In the genomic region with DNA sequence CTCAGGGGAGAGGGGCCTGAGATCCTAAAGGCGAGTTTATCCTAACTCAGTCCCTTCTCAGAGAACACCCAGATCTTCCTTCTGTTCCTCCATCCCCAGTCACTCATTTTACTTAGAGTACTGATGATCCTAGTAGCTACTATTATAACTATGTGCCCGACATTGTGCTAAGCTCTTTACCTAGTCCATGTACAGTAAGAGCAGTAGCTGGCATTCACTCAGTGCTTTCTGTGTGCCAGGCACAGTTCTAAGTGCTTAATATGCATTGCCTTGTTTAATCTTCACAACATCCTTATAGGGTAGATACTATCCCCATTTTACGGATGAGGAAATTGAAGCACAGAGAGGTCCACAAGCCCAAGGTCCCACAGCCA, we compare ENCODE assay signal across 24 cellular contexts. TPM values are rescaled to one million over a fixed set of nuclear protein-coding genes. Genes with fewer than 3 reads are reported as not detected.
"Had no signal": no experiment of that assay in that cellular context is flagged by ENCODE, and none has a peak within 500 bp of the region (broad histone marks: within the 10 kb centered on the region; RNA-seq: fewer than 3 reads in every experiment).

No MANE protein-coding gene starts in this region.

- H3K27ac Mint-ChIP-seq: activated CD4-positive, alpha-beta memory T cell treated with anti-CD3 and anti-CD28 coated beads, Interleukin-2, amount 10 ng/mL, durations not matched to agents 7 days and 5 days; activated CD4-positive, alpha-beta T cell treated with anti-CD3 and anti-CD28 coated beads, Interleukin-2, amount 10 ng/mL, durations not matched to agents 7 days and 5 days; activated T-cell treated with anti-CD3 and anti-CD28 coated beads, Interleukin-2, amount 50 U/mL, for 24 hours; activated T-helper 17 cell treated with anti-CD3 and anti-CD28 coated beads, Interleukin-2, amount 50 U/mL, for 72 hours; dendritic cell treated with granulocyte-macrophage colony-stimulating factor and Interleukin-4, amounts not matched to agents 40 ng/mL and 50 ng/mL, for 4 days; memory B cell; T-helper 1 cell treated with Interleukin-12 subunit alpha and Interleukin-12 subunit beta and Interleukin-4 antibody, amounts not matched to agents 30 μg/mL and 1 μg/mL, for 36 hours had no signal

- ATAC-seq: activated T-helper 17 cell treated with anti-CD3 and anti-CD28 coated beads, Interleukin-2, amount 50 U/mL, for 72 hours; foreskin keratinocyte; naive thymus-derived CD8-positive, alpha-beta T cell; right cardiac atrium had no signal

- H3K4me1 ChIP-seq: foreskin keratinocyte, spleen had no signal

- H3K4me1 Mint-ChIP-seq: activated CD4-positive, alpha-beta memory T cell treated with anti-CD3 and anti-CD28 coated beads, Interleukin-2, amount 10 ng/mL, durations not matched to agents 7 days and 5 days; activated CD4-positive, alpha-beta T cell treated with anti-CD3 and anti-CD28 coated beads, Interleukin-2, amount 10 ng/mL, durations not matched to agents 7 days and 5 days; activated T-helper 17 cell treated with anti-CD3 and anti-CD28 coated beads, Interleukin-2, amount 50 U/mL, for 72 hours; memory B cell had no signal

- H3K36me3 Mint-ChIP-seq: memory B cell; naive thymus-derived CD8-positive, alpha-beta T cell had no signal

- H3K4me3 ChIP-seq: spleen had no signal

- H3K4me3 Mint-ChIP-seq: activated CD4-positive, alpha-beta memory T cell treated with anti-CD3 and anti-CD28 coated beads, Interleukin-2, amount 10 ng/mL, durations not matched to agents 7 days and 5 days; activated CD4-positive, alpha-beta T cell treated with anti-CD3 and anti-CD28 coated beads, Interleukin-2, amount 10 ng/mL, durations not matched to agents 7 days and 5 days; activated T-helper 17 cell treated with anti-CD3 and anti-CD28 coated beads, Interleukin-2, amount 50 U/mL, for 72 hours; dendritic cell treated with granulocyte-macrophage colony-stimulating factor and Interleukin-4, amounts not matched to agents 40 ng/mL and 50 ng/mL, for 4 days; memory B cell; T-helper 1 cell treated with Interleukin-12 subunit alpha and Interleukin-12 subunit beta and Interleukin-4 antibody, amounts not matched to agents 30 μg/mL and 1 μg/mL, for 36 hours had no signal

- H3K27ac ChIP-seq: esophagus muscularis mucosa, foreskin keratinocyte, spleen, tibial nerve had no signal

- H3K9me3 ChIP-seq: esophagus muscularis mucosa, tibial nerve had no signal

- DNase-seq: activated CD4-positive, alpha-beta memory T cell treated with anti-CD3 and anti-CD28 coated beads, Interleukin-2, amount 10 ng/mL, durations not matched to agents 7 days and 5 days; activated CD4-positive, alpha-beta T cell treated with anti-CD3 and anti-CD28 coated beads for 1 hour; activated CD4-positive, alpha-beta T cell treated with anti-CD3 and anti-CD28 coated beads, Interleukin-2, amount 10 ng/mL, durations not matched to agents 7 days and 5 days; activated CD8-positive, alpha-beta memory T cell treated with anti-CD3 and anti-CD28 coated beads, Interleukin-2, amount 50 U/mL, for 48 hours; activated gamma-delta T cell treated with Interleukin-2 at 50 U/mL for 16 hours; activated naive CD4-positive, alpha-beta T cell treated with anti-CD3 and anti-CD28 coated beads, Interleukin-2, amount 50 U/mL, for 16 hours; activated T-cell treated with anti-CD3 and anti-CD28 coated beads, Interleukin-2, amount 50 U/mL, for 24 hours; amniotic stem cell; central memory CD4-positive, alpha-beta T cell; foreskin keratinocyte; midbrain; naive thymus-derived CD8-positive, alpha-beta T cell; right cardiac atrium; spleen; stimulated activated CD4-positive, alpha-beta T cell treated with anti-CD3 and anti-CD28 coated beads, Interleukin-2, amount 100 ng/mL, for 48 hours; stimulated activated naive CD4-positive, alpha-beta T cell treated with Interleukin-2 at 50 U/mL for 16 hours; SW 1271; T1000 had no signal

- H3K36me3 ChIP-seq: esophagus muscularis mucosa, spleen, tibial nerve had no signal

- H3K9me3 Mint-ChIP-seq: activated CD4-positive, alpha-beta memory T cell treated with anti-CD3 and anti-CD28 coated beads, Interleukin-2, amount 10 ng/mL, durations not matched to agents 7 days and 5 days; activated CD4-positive, alpha-beta T cell treated with anti-CD3 and anti-CD28 coated beads, Interleukin-2, amount 10 ng/mL, durations not matched to agents 7 days and 5 days; activated T-cell treated with anti-CD3 and anti-CD28 coated beads, Interleukin-2, amount 50 U/mL, for 24 hours; activated T-helper 17 cell treated with anti-CD3 and anti-CD28 coated beads, Interleukin-2, amount 50 U/mL, for 72 hours; dendritic cell treated with granulocyte-macrophage colony-stimulating factor and Interleukin-4, amounts not matched to agents 40 ng/mL and 50 ng/mL, for 4 days; T-helper 1 cell treated with Interleukin-12 subunit alpha and Interleukin-12 subunit beta and Interleukin-4 antibody, amounts not matched to agents 30 μg/mL and 1 μg/mL, for 36 hours had no signal

RNA-seq across cellular contexts. Expression of gene FRMPD3, which starts 58.3 kb away (rescaled TPM):
- total RNA-seq: activated CD4-positive, alpha-beta memory T cell treated with anti-CD3 and anti-CD28 coated beads, Interleukin-2, amount 10 ng/mL, durations not matched to agents 7 days and 5 days; activated CD4-positive, alpha-beta T cell treated with anti-CD3 and anti-CD28 coated beads, Interleukin-2, amount 10 ng/mL, durations not matched to agents 7 days and 5 days; activated T-helper 17 cell treated with anti-CD3 and anti-CD28 coated beads, Interleukin-2, amount 50 U/mL, for 72 hours; foreskin keratinocyte; tibial nerve had no signal
- polyA plus RNA-seq: foreskin keratinocyte had no signal
